In the genomic region with DNA sequence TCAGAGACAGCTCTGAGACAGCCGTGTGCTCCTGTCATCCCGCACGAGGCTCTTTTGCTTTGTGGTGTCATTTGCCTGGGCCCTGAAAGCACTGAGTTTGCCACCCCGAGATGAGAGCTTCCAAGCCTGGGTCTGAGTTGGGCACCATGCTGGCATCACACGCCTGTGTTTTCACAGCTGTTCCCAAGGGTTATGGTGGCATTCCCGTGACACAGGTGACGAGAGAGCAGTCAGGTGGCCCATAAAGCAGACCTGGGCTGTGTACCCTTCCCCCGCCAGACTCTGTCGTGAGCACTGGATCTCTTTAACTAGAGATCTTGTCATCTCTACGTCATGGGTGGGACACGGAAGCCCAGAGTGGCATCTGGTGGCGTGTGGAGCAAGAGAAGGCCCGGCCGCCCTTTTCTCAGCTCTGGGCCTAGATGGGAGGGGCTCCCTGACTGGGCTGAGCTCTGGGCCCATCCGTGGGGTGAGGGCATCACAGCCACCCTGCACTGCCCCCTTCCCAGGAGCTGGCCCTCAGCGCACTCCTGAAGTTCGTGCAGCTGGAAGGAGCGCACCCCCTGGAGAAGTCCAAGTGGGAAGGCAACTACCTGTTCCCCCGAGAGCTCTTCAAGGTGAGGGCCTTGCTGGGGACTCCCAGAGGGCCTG, we compare ENCODE assay signal across 23 cellular contexts. TPM values are rescaled to one million over a fixed set of nuclear protein-coding genes. Genes with fewer than 3 reads are reported as not detected.
DNase-seq lines count a peak whose midpoint lies in the region; ATAC-seq lines count a peak whose summit lies in the region.
"Had no signal": no experiment of that assay in that cellular context is flagged by ENCODE, and none has a peak within 500 bp of the region (broad histone marks: within the 10 kb centered on the region; RNA-seq: fewer than 3 reads in every experiment).

No MANE protein-coding gene starts in this region.

- H3K27ac Mint-ChIP-seq in T-helper 17 cell, result no peak overlapping the region
- H3K27ac Mint-ChIP-seq in naive thymus-derived CD8-positive, alpha-beta T cell, result peak overlapping the region in 3 of 10 donors; percentile 48 to 96 (median 81)
- H3K27ac Mint-ChIP-seq: stimulated activated naive CD8-positive, alpha-beta T cell treated with anti-CD3 and anti-CD28 coated beads, Interleukin-15, Interleukin-2, amounts not matched to agents 100 ng/mL and 50 ng/mL, for 24 hours had no signal

- intact Hi-C loops in left ventricle myocardium superior (cut with micrococcal nuclease) (no loop called here), right cardiac atrium (cut with DNase I) (no loop called here)

- H3K4me3 ChIP-seq in right cardiac atrium (ENCODE audit: low read length), result no peak overlapping the region
- H3K4me3 ChIP-seq: GM23248, upper lobe of left lung had no signal

- H3K27me3 ChIP-seq in right cardiac atrium (ENCODE audit: control insufficient read depth, insufficient read depth), result no peaks in the 10 kb centered on the region
- H3K27me3 ChIP-seq: upper lobe of left lung had no signal

- H3K4me3 Mint-ChIP-seq in T-helper 17 cell, result peak overlapping the region; percentile 96
- H3K4me3 Mint-ChIP-seq in naive thymus-derived CD8-positive, alpha-beta T cell, result peak overlapping the region in 7 of 10 donors; percentile 7 to 98 (median 20)

- H3K27ac ChIP-seq in right cardiac atrium (ENCODE audit: low read length), result no peak overlapping the region
- H3K27ac ChIP-seq: GM23248, KMS-11, RWPE1, upper lobe of left lung had no signal

- ATAC-seq in left ventricle myocardium superior (no peak), right cardiac atrium (no peak), T-helper 17 cell (no peak)
- ATAC-seq in naive thymus-derived CD8-positive, alpha-beta T cell, result no peak
- ATAC-seq: left lobe of liver, sciatic nerve had no signal

- H3K36me3 Mint-ChIP-seq in T-helper 17 cell (ENCODE audit: low read depth), result peaks cover 3% of the 10 kb centered on the region
- H3K36me3 Mint-ChIP-seq in naive thymus-derived CD8-positive, alpha-beta T cell, result peaks cover 0 to 7% (median 1%) of the 10 kb centered on the region in 3 donors

- H3K4me1 ChIP-seq in right cardiac atrium (ENCODE audit: control insufficient read depth, insufficient read depth, low read length), result peaks cover 4% of the 10 kb centered on the region

- WGBS in right cardiac atrium, result 90% methylated on average over 19 of the region's 19 CpGs

- no peaks in the 10 kb centered on the region for H3K27me3 Mint-ChIP-seq in T-helper 17 cell
- peaks cover 0 to 2% (median 0%) of the 10 kb centered on the region in 5 donors for H3K27me3 Mint-ChIP-seq in naive thymus-derived CD8-positive, alpha-beta T cell
- H3K27me3 Mint-ChIP-seq: stimulated activated naive CD8-positive, alpha-beta T cell treated with anti-CD3 and anti-CD28 coated beads, Interleukin-15, Interleukin-2, amounts not matched to agents 100 ng/mL and 50 ng/mL, for 24 hours had no signal

- H3K9me3 Mint-ChIP-seq in naive thymus-derived CD8-positive, alpha-beta T cell, result peaks cover 0 to 2% (median 0%) of the 10 kb centered on the region in 9 donors
- H3K9me3 Mint-ChIP-seq: stimulated activated naive CD8-positive, alpha-beta T cell treated with anti-CD3 and anti-CD28 coated beads, Interleukin-15, Interleukin-2, amounts not matched to agents 100 ng/mL and 50 ng/mL, for 24 hours had no signal

- H3K4me1 Mint-ChIP-seq in T-helper 17 cell, result peaks cover 24% of the 10 kb centered on the region
- H3K4me1 Mint-ChIP-seq in naive thymus-derived CD8-positive, alpha-beta T cell, result peaks cover 14 to 37% (median 30%) of the 10 kb centered on the region in 4 donors

- H3K9me3 ChIP-seq in right cardiac atrium (ENCODE audit: control insufficient read depth, low read length), result no peaks in the 10 kb centered on the region
- no peaks in the 10 kb centered on the region for H3K9me3 ChIP-seq in T-helper 17 cell (ENCODE audit: control insufficient read depth, low read length, poor library complexity, severe bottlenecking)
- H3K9me3 ChIP-seq: upper lobe of left lung had no signal

- POLR2A ChIA-PET in naive thymus-derived CD8-positive, alpha-beta T cell (lab: Charles Lee), result interaction anchor here (1.2 kb wide), 1 partner anchor 39 kb away, joined by 3 read pairs; no protein-coding TSS in a partner anchor

- DNase-seq in left ventricle myocardium superior (peak; percentile 25), right cardiac atrium (no peak), T-helper 17 cell (no peak), activated gamma-delta T cell (lab: John Stamatoyannopoulos, UW) (no peak), T-helper 9 cell (no peak), GOT3 (lab: John Stamatoyannopoulos, UW) (no peak)
- peak in 2 of 10 donors; percentile 13 to 57 for DNase-seq in naive thymus-derived CD8-positive, alpha-beta T cell
- DNase-seq: activated CD4-positive, alpha-beta T cell treated with anti-CD3 and anti-CD28 coated beads, Interleukin-2, amount 50 U/mL, for 4 hours; activated T-cell treated with anti-CD3 and anti-CD28 coated beads, Interleukin-2, amount 50 U/mL, for 48 hours; AML-193; anterior cingulate cortex; effector CD8-positive, alpha-beta T cell; GM23248; NCI-H1048; NCI-H2029 treated with DMSO at 0.1 percent for 48 hours; occipital lobe; SW 1271 had no signal

RNA-seq across cellular contexts. Expression of a gene that starts 2.6 kb away (rescaled TPM):
- total RNA-seq in left ventricle myocardium superior, result 12.1 TPM
- 10 to 100 TPM in 1 of 4 donors, 1 to 10 TPM in 3; 7.7 to 10.1 (median 9.1) TPM for total RNA-seq in right cardiac atrium
- 11.0 TPM for polyA plus RNA-seq in right cardiac atrium
- 10 to 100 TPM; 20.7 to 21.6 TPM for total RNA-seq in T-helper 17 cell
- 10 to 100 TPM; 21.8 to 23.5 TPM for total RNA-seq in naive thymus-derived CD8-positive, alpha-beta T cell
- 10 to 100 TPM; 20.0 to 31.2 (median 23.7) TPM for polyA plus RNA-seq in naive thymus-derived CD8-positive, alpha-beta T cell

RNA-seq across cellular contexts. Expression of a gene that starts 2.8 kb away (rescaled TPM):
- total RNA-seq in left ventricle myocardium superior (8.6 TPM), right cardiac atrium (10 to 100 TPM in 2 of 4 donors, 1 to 10 TPM in 2; 7.4 to 11.7 (median 10.1) TPM), T-helper 17 cell (10 to 100 TPM; 38.2 to 40.9 TPM)
- polyA plus RNA-seq in right cardiac atrium, result 10.9 TPM
- total RNA-seq in naive thymus-derived CD8-positive, alpha-beta T cell, result 10 to 100 TPM; 55.7 to 57.9 TPM
- 10 to 100 TPM in 1 of 3 donors, 1 to 10 TPM in 2; 7.4 to 20.9 (median 7.8) TPM for polyA plus RNA-seq in naive thymus-derived CD8-positive, alpha-beta T cell
